Comparison of ENCODE assay signal across 46 cellular contexts in genomic region chr19:35833972-35834371, GRCh38. TPM values are rescaled to one million over a fixed set of nuclear protein-coding genes. Genes with fewer than 3 reads are reported as not detected.
"Had no signal": no experiment of that assay in that cellular context is flagged by ENCODE, and none has a peak within 500 bp of the region (broad histone marks: within the 10 kb centered on the region; RNA-seq: fewer than 3 reads in every experiment).

No MANE protein-coding gene starts in this region.

- H3K27ac Mint-ChIP-seq: activated CD4-positive, alpha-beta memory T cell treated with anti-CD3 and anti-CD28 coated beads for 36 hours; activated CD4-positive, alpha-beta T cell treated with anti-CD3 and anti-CD28 coated beads for 36 hours; activated CD4-positive, alpha-beta T cell treated with anti-CD3 and anti-CD28 coated beads, Interleukin-2, amount 10 ng/mL, durations not matched to agents 24 days and 14 days; activated CD8-positive, alpha-beta memory T cell treated with anti-CD3 and anti-CD28 coated beads, Interleukin-2, amount 10 ng/mL, durations not matched to agents 7 days and 5 days; activated CD8-positive, alpha-beta T cell treated with anti-CD3 and anti-CD28 coated beads, Interleukin-2, amount 10 ng/mL, durations not matched to agents 7 days and 5 days; activated naive CD4-positive, alpha-beta T cell treated with anti-CD3 and anti-CD28 coated beads for 36 hours; activated naive CD4-positive, alpha-beta T cell treated with anti-CD3 and anti-CD28 coated beads, Interleukin-2, amount 50 U/mL, for 24 hours; activated naive CD8-positive, alpha-beta T cell treated with anti-CD3 and anti-CD28 coated beads for 36 hours; activated naive CD8-positive, alpha-beta T cell treated with anti-CD3 and anti-CD28 coated beads, Interleukin-2, amount 50 U/mL, for 24 hours; activated T-helper 1 cell treated with anti-CD3 and anti-CD28 coated beads, Interleukin-12 subunit alpha, Interleukin-12 subunit beta, Interleukin-2, Interleukin-4 antibody, amounts not matched to agents 30 ng/mL and 10 ng/mL and 1 ng/mL, durations not matched to agents 14 hours and 24 hours and 36 hours; activated T-helper 2 cell treated with anti-CD3 and anti-CD28 coated beads, Interferon-gamma antibody, Interleukin-2, Interleukin-4, amounts not matched to agents 10 μg/mL and 5 μg/mL and 100 μg/mL, durations not matched to agents 14 hours and 24 hours and 36 hours; brain; T-cell; T-helper 17 cell; T-helper 2 cell treated with Interferon-gamma antibody and Interleukin-4, amounts not matched to agents 5 μg/mL and 100 μg/mL, for 36 hours had no signal

- H3K36me3 Mint-ChIP-seq: activated CD4-positive, alpha-beta memory T cell treated with anti-CD3 and anti-CD28 coated beads for 36 hours; activated CD8-positive, alpha-beta memory T cell treated with anti-CD3 and anti-CD28 coated beads, Interleukin-2, amount 10 ng/mL, durations not matched to agents 7 days and 5 days; activated naive CD4-positive, alpha-beta T cell treated with anti-CD3 and anti-CD28 coated beads, Interleukin-2, amount 50 U/mL, for 24 hours; activated naive CD8-positive, alpha-beta T cell treated with anti-CD3 and anti-CD28 coated beads for 36 hours; brain; T-cell had no signal

- H3K27ac ChIP-seq: adrenal gland, breast epithelium, cardiac muscle cell, epithelial cell of prostate, esophagus squamous epithelium, gastroesophageal sphincter, heart right ventricle had no signal

- H3K4me1 ChIP-seq: adrenal gland, breast epithelium, esophagus squamous epithelium, gastroesophageal sphincter, heart right ventricle had no signal

- H3K9me3 Mint-ChIP-seq: activated CD4-positive, alpha-beta T cell treated with anti-CD3 and anti-CD28 coated beads, Interleukin-2, amount 10 ng/mL, durations not matched to agents 24 days and 14 days; activated naive CD4-positive, alpha-beta T cell treated with anti-CD3 and anti-CD28 coated beads, Interleukin-2, amount 50 U/mL, for 24 hours; central memory CD8-positive, alpha-beta T cell had no signal

- DNase-seq: activated CD4-positive, alpha-beta memory T cell treated with anti-CD3 and anti-CD28 coated beads for 36 hours; activated CD4-positive, alpha-beta T cell treated with anti-CD3 and anti-CD28 coated beads for 36 hours; activated CD4-positive, alpha-beta T cell treated with anti-CD3 and anti-CD28 coated beads, Interleukin-2, amount 10 ng/mL, durations not matched to agents 24 days and 14 days; activated CD4-positive, CD25-positive, alpha-beta regulatory T cell; activated CD4-positive, CD25-positive, alpha-beta regulatory T cell treated with anti-CD3 and anti-CD28 coated beads, Interleukin-2, amount 50 U/mL, for 72 hours; activated CD8-positive, alpha-beta memory T cell treated with anti-CD3 and anti-CD28 coated beads, Interleukin-2, amount 10 ng/mL, durations not matched to agents 7 days and 5 days; activated CD8-positive, alpha-beta memory T cell treated with anti-CD3 and anti-CD28 coated beads, Interleukin-2, amount 50 U/mL, for 4 hours; activated CD8-positive, alpha-beta T cell treated with anti-CD3 and anti-CD28 coated beads, Interleukin-2, amount 10 ng/mL, durations not matched to agents 7 days and 5 days; activated effector memory CD4-positive, alpha-beta T cell treated with anti-CD3 and anti-CD28 coated beads, Interleukin-2, amount 50 U/mL, for 16 hours; activated naive CD4-positive, alpha-beta T cell treated with anti-CD3 and anti-CD28 coated beads for 36 hours; activated naive CD8-positive, alpha-beta T cell treated with anti-CD3 and anti-CD28 coated beads for 36 hours; activated naive CD8-positive, alpha-beta T cell treated with anti-CD3 and anti-CD28 coated beads, Interleukin-2, amount 50 U/mL, for 24 hours; activated T-cell treated with anti-CD3 and anti-CD28 coated beads, Interleukin-2, amount 50 U/mL, for 1 hour; activated T-cell treated with anti-CD3 and anti-CD28 coated beads, Interleukin-2, amount 50 U/mL, for 48 hours; adrenal gland; amygdala; aorta; cortex of kidney; effector CD8-positive, alpha-beta T cell; esophagus squamous epithelium; foreskin melanocyte; heart right ventricle; T-cell; T-helper 17 cell; T1000; WERI-Rb-1 had no signal

- FAIRE-seq: colon, endometrium, endothelial cell of umbilical vein had no signal

- H3K4me3 ChIP-seq: adrenal gland, breast epithelium, cardiac muscle cell, esophagus squamous epithelium, gastroesophageal sphincter, heart right ventricle had no signal

- H3K4me3 Mint-ChIP-seq: activated CD4-positive, alpha-beta memory T cell treated with anti-CD3 and anti-CD28 coated beads for 36 hours; activated CD4-positive, alpha-beta T cell treated with anti-CD3 and anti-CD28 coated beads for 36 hours; activated CD4-positive, alpha-beta T cell treated with anti-CD3 and anti-CD28 coated beads, Interleukin-2, amount 10 ng/mL, durations not matched to agents 24 days and 14 days; activated CD8-positive, alpha-beta memory T cell treated with anti-CD3 and anti-CD28 coated beads, Interleukin-2, amount 10 ng/mL, durations not matched to agents 7 days and 5 days; activated CD8-positive, alpha-beta T cell treated with anti-CD3 and anti-CD28 coated beads, Interleukin-2, amount 10 ng/mL, durations not matched to agents 7 days and 5 days; activated naive CD4-positive, alpha-beta T cell treated with anti-CD3 and anti-CD28 coated beads for 36 hours; activated naive CD4-positive, alpha-beta T cell treated with anti-CD3 and anti-CD28 coated beads, Interleukin-2, amount 50 U/mL, for 24 hours; activated naive CD8-positive, alpha-beta T cell treated with anti-CD3 and anti-CD28 coated beads for 36 hours; activated naive CD8-positive, alpha-beta T cell treated with anti-CD3 and anti-CD28 coated beads, Interleukin-2, amount 50 U/mL, for 24 hours; activated T-helper 1 cell treated with anti-CD3 and anti-CD28 coated beads, Interleukin-12 subunit alpha, Interleukin-12 subunit beta, Interleukin-2, Interleukin-4 antibody, amounts not matched to agents 30 ng/mL and 10 ng/mL and 1 ng/mL, durations not matched to agents 14 hours and 24 hours and 36 hours; brain; central memory CD8-positive, alpha-beta T cell; T-cell; T-helper 17 cell; T-helper 2 cell treated with Interferon-gamma antibody and Interleukin-4, amounts not matched to agents 5 μg/mL and 100 μg/mL, for 36 hours had no signal

- H3K9me3 ChIP-seq: adrenal gland had no signal

- H3K4me1 Mint-ChIP-seq: activated CD4-positive, alpha-beta T cell treated with anti-CD3 and anti-CD28 coated beads for 36 hours; activated CD4-positive, alpha-beta T cell treated with anti-CD3 and anti-CD28 coated beads, Interleukin-2, amount 10 ng/mL, durations not matched to agents 24 days and 14 days; activated CD8-positive, alpha-beta memory T cell treated with anti-CD3 and anti-CD28 coated beads, Interleukin-2, amount 10 ng/mL, durations not matched to agents 7 days and 5 days; activated naive CD4-positive, alpha-beta T cell treated with anti-CD3 and anti-CD28 coated beads, Interleukin-2, amount 50 U/mL, for 24 hours; activated naive CD8-positive, alpha-beta T cell treated with anti-CD3 and anti-CD28 coated beads for 36 hours; activated naive CD8-positive, alpha-beta T cell treated with anti-CD3 and anti-CD28 coated beads, Interleukin-2, amount 50 U/mL, for 24 hours; brain; central memory CD8-positive, alpha-beta T cell; T-cell; T-helper 17 cell had no signal

- ATAC-seq: activated CD4-positive, alpha-beta T cell treated with anti-CD3 and anti-CD28 coated beads for 36 hours; activated CD8-positive, alpha-beta memory T cell treated with anti-CD3 and anti-CD28 coated beads, Interleukin-2, amount 10 ng/mL, durations not matched to agents 7 days and 5 days; activated CD8-positive, alpha-beta T cell treated with anti-CD3 and anti-CD28 coated beads, Interleukin-2, amount 10 ng/mL, durations not matched to agents 7 days and 5 days; activated naive CD8-positive, alpha-beta T cell treated with anti-CD3 and anti-CD28 coated beads, Interleukin-2, amount 50 U/mL, for 24 hours; gastroesophageal sphincter; heart right ventricle; T-cell; T-helper 17 cell had no signal

- H3K36me3 ChIP-seq: adrenal gland, breast epithelium, cardiac muscle cell, esophagus squamous epithelium, gastroesophageal sphincter, heart right ventricle had no signal

RNA-seq across cellular contexts. Expression of gene NPHS1, which starts 18.3 kb away (rescaled TPM):
- total RNA-seq: activated CD4-positive, alpha-beta memory T cell treated with anti-CD3 and anti-CD28 coated beads for 36 hours; activated CD4-positive, alpha-beta T cell treated with anti-CD3 and anti-CD28 coated beads for 36 hours; activated CD4-positive, alpha-beta T cell treated with anti-CD3 and anti-CD28 coated beads, Interleukin-2, amount 10 ng/mL, durations not matched to agents 24 days and 14 days; activated CD8-positive, alpha-beta memory T cell treated with anti-CD3 and anti-CD28 coated beads for 36 hours; activated CD8-positive, alpha-beta memory T cell treated with anti-CD3 and anti-CD28 coated beads, Interleukin-2, amount 10 ng/mL, durations not matched to agents 7 days and 5 days; activated CD8-positive, alpha-beta T cell treated with anti-CD3 and anti-CD28 coated beads, Interleukin-2, amount 10 ng/mL, durations not matched to agents 7 days and 5 days; aorta; chondrocyte; dermis microvascular lymphatic vessel endothelial cell; endothelial cell of umbilical vein; esophagus squamous epithelium; fibroblast of lung; fibroblast of villous mesenchyme; gastroesophageal sphincter; glomerular endothelial cell; T-helper 17 cell had no signal
- polyA plus RNA-seq: adrenal gland, aorta, endothelial cell of umbilical vein, esophagus, fibroblast of lung, heart right ventricle had no signal

RNA-seq across cellular contexts. Expression of gene PRODH2, which starts 21.3 kb away (rescaled TPM):
- total RNA-seq: activated CD4-positive, alpha-beta memory T cell treated with anti-CD3 and anti-CD28 coated beads for 36 hours; activated CD4-positive, alpha-beta T cell treated with anti-CD3 and anti-CD28 coated beads for 36 hours; activated CD4-positive, alpha-beta T cell treated with anti-CD3 and anti-CD28 coated beads, Interleukin-2, amount 10 ng/mL, durations not matched to agents 24 days and 14 days; activated CD8-positive, alpha-beta memory T cell treated with anti-CD3 and anti-CD28 coated beads for 36 hours; activated CD8-positive, alpha-beta memory T cell treated with anti-CD3 and anti-CD28 coated beads, Interleukin-2, amount 10 ng/mL, durations not matched to agents 7 days and 5 days; activated CD8-positive, alpha-beta T cell treated with anti-CD3 and anti-CD28 coated beads, Interleukin-2, amount 10 ng/mL, durations not matched to agents 7 days and 5 days; activated naive CD4-positive, alpha-beta T cell treated with anti-CD3 and anti-CD28 coated beads for 36 hours; activated naive CD8-positive, alpha-beta T cell treated with anti-CD3 and anti-CD28 coated beads for 36 hours; activated T-helper 1 cell treated with anti-CD3 and anti-CD28 coated beads, Interleukin-12 subunit alpha, Interleukin-12 subunit beta, Interleukin-2, Interleukin-4 antibody, amounts not matched to agents 30 ng/mL and 10 ng/mL and 1 ng/mL, durations not matched to agents 14 hours and 24 hours and 36 hours; activated T-helper 2 cell treated with anti-CD3 and anti-CD28 coated beads, Interferon-gamma antibody, Interleukin-2, Interleukin-4, amounts not matched to agents 10 μg/mL and 5 μg/mL and 100 μg/mL, durations not matched to agents 14 hours and 24 hours and 36 hours; aorta; breast epithelium; chondrocyte; dermis microvascular lymphatic vessel endothelial cell; endothelial cell of umbilical vein; esophagus squamous epithelium; fibroblast of lung; fibroblast of villous mesenchyme; gastroesophageal sphincter; glomerular endothelial cell; heart right ventricle; T-cell; T-helper 17 cell had no signal
- polyA plus RNA-seq: aorta, cardiac muscle cell, endothelial cell of umbilical vein, esophagus, fibroblast of lung, heart right ventricle had no signal

RNA-seq across cellular contexts. Expression of gene KIRREL2, which starts 22.7 kb away (rescaled TPM):
- total RNA-seq: aorta, dermis microvascular lymphatic vessel endothelial cell, endothelial cell of umbilical vein, gastroesophageal sphincter, glomerular endothelial cell, T-helper 17 cell had no signal
- polyA plus RNA-seq: endothelial cell of umbilical vein, fibroblast of lung, heart right ventricle had no signal

RNA-seq across cellular contexts. Expression of gene APLP1, which starts 34.4 kb away (rescaled TPM):
- total RNA-seq: T-helper 17 cell had no signal
